In the genomic region with DNA sequence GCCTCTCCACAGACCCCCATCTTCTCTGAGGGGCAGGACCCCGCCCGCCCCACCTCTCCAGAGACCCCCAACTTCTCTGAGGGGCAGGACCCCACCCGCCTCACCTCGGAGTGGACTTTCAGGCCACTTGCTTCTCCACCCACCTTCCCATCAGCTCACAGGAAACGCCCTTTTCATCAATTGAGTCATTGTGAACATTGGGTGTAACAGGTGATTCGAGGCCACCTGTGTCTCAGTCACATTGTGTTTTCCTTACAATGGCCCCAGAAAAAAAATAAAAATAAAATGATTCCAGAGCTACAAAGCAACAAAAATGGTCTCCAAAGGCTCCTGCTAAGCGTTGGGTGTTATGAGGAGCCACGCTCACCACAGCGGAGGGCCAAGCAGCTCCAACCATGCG, we compare ENCODE assay signal across 20 cellular contexts. TPM values are rescaled to one million over a fixed set of nuclear protein-coding genes. Genes with fewer than 3 reads are reported as not detected.
DNase-seq lines count a peak whose midpoint lies in the region; ATAC-seq and TF ChIP-seq lines count a peak whose summit lies in the region.
"Had no signal": no experiment of that assay in that cellular context is flagged by ENCODE, and none has a peak within 500 bp of the region (broad histone marks: within the 10 kb centered on the region; RNA-seq: fewer than 3 reads in every experiment).

No MANE protein-coding gene starts in this region.

- no peaks in the 10 kb centered on the region for H3K27me3 ChIP-seq in right atrium auricular region
- no peaks in the 10 kb centered on the region for H3K27me3 ChIP-seq in naive thymus-derived CD4-positive, alpha-beta T cell (ENCODE audit: control insufficient read depth in 2 of 2, insufficient read depth in 2 of 2, low read length in 2 of 2)
- H3K27me3 ChIP-seq: testis had no signal

- peaks cover 64% of the 10 kb centered on the region for H3K36me3 ChIP-seq in right atrium auricular region
- peaks cover under 1 to 77% (median 20%) of the 10 kb centered on the region in 3 experiments for H3K36me3 ChIP-seq in naive thymus-derived CD4-positive, alpha-beta T cell (ENCODE audit: control insufficient read depth in 2 of 3, insufficient read depth in 3 of 3, low read length in 3 of 3)

- no peak for TF ChIP-seq CTCF in right atrium auricular region (IDR thresholded peaks at IDR 0.05)

- ATAC-seq in left ventricle myocardium superior (peak; percentile 5), HG02852 (IDR thresholded peaks at IDR 0.05; ENCODE audit: unreplicated experiment) (no peak)
- ATAC-seq in activated T-helper 17 cell treated with anti-CD3 and anti-CD28 coated beads, Interleukin-2, amount 50 U/mL, for 72 hours (replicated peaks): peak; percentile 34
- ATAC-seq in naive thymus-derived CD4-positive, alpha-beta T cell: no peak
- ATAC-seq: HCT116, Panc1, SK-N-SH treated with all-trans-retinoic acid at 6 μM for 48 hours had no signal

- peaks cover 99% of the 10 kb centered on the region for H3K36me3 Mint-ChIP-seq in activated T-helper 17 cell treated with anti-CD3 and anti-CD28 coated beads, Interleukin-2, amount 50 U/mL, for 72 hours (ENCODE audit: low read depth)
- H3K36me3 Mint-ChIP-seq in naive thymus-derived CD4-positive, alpha-beta T cell: peaks cover 9 to 43% (median 20%) of the 10 kb centered on the region in 5 donors

- H3K4me3 ChIP-seq in right atrium auricular region: no peak overlapping the region
- no peak overlapping the region for H3K4me3 ChIP-seq in naive thymus-derived CD4-positive, alpha-beta T cell (ENCODE audit: low read length)
- H3K4me3 ChIP-seq: skin epidermis, testis had no signal

- H3K9me3 Mint-ChIP-seq in activated T-helper 17 cell treated with anti-CD3 and anti-CD28 coated beads, Interleukin-2, amount 50 U/mL, for 72 hours: no peaks in the 10 kb centered on the region
- peaks cover 0 to 4% (median 0%) of the 10 kb centered on the region in 11 donors for H3K9me3 Mint-ChIP-seq in naive thymus-derived CD4-positive, alpha-beta T cell

- peaks cover 0 to 62% of the 10 kb centered on the region in 2 donors for H3K4me1 ChIP-seq in right atrium auricular region
- H3K4me1 ChIP-seq in naive thymus-derived CD4-positive, alpha-beta T cell (ENCODE audit: control insufficient read depth in 2 of 2, insufficient read depth in 2 of 2, low read length in 2 of 2): peaks cover 12 to 22% of the 10 kb centered on the region in 2 donors

- H3K27ac ChIP-seq in right atrium auricular region: peak overlapping the region in 1 of 2 donors; percentile 30
- H3K27ac ChIP-seq in naive thymus-derived CD4-positive, alpha-beta T cell (ENCODE audit: low read depth, low read length): no peak overlapping the region
- H3K27ac ChIP-seq: testis had no signal

- no peaks in the 10 kb centered on the region for H3K9me3 ChIP-seq in right atrium auricular region
- no peaks in the 10 kb centered on the region for H3K9me3 ChIP-seq in naive thymus-derived CD4-positive, alpha-beta T cell (ENCODE audit: control insufficient read depth in 2 of 3, low read length in 3 of 3)
- H3K9me3 ChIP-seq: testis had no signal

- H3K27ac Mint-ChIP-seq in activated T-helper 17 cell treated with anti-CD3 and anti-CD28 coated beads, Interleukin-2, amount 50 U/mL, for 72 hours: peak overlapping the region; percentile 81
- H3K27ac Mint-ChIP-seq in naive thymus-derived CD4-positive, alpha-beta T cell: peak overlapping the region in 7 of 9 donors; percentile 41 to 95 (median 80)

- CTCF ChIA-PET in naive thymus-derived CD4-positive, alpha-beta T cell (lab: Charles Lee): no interaction called here

- peaks cover 23% of the 10 kb centered on the region for H3K4me1 Mint-ChIP-seq in activated T-helper 17 cell treated with anti-CD3 and anti-CD28 coated beads, Interleukin-2, amount 50 U/mL, for 72 hours
- H3K4me1 Mint-ChIP-seq in naive thymus-derived CD4-positive, alpha-beta T cell: peaks cover 29 to 72% (median 63%) of the 10 kb centered on the region in 7 donors

- DNase-seq in left ventricle myocardium superior (no peak), right atrium auricular region (ENCODE audit: low spot score) (no peak), kidney glomerular epithelial cell (lab: John Stamatoyannopoulos, UW) (no peak), hypothalamus (lab: John Stamatoyannopoulos, UW) (no peak)
- DNase-seq in naive thymus-derived CD4-positive, alpha-beta T cell: no peak
- DNase-seq: caudate nucleus; effector CD8-positive, alpha-beta T cell; Karpas-422; NCI-H1092; NCI-H2107; NCI-H774; stimulated activated CD4-positive, alpha-beta T cell treated with anti-CD3 and anti-CD28 coated beads, Interleukin-4, amount 100 ng/mL, for 4 hours; stimulated activated CD8-positive, alpha-beta memory T cell treated with anti-CD3 and anti-CD28 coated beads, Interleukin-4, amount 100 ng/mL, for 48 hours; testis had no signal

- peak overlapping the region; percentile 17 for H3K4me3 Mint-ChIP-seq in activated T-helper 17 cell treated with anti-CD3 and anti-CD28 coated beads, Interleukin-2, amount 50 U/mL, for 72 hours
- peak overlapping the region in 2 of 10 donors; percentile 49 to 62 for H3K4me3 Mint-ChIP-seq in naive thymus-derived CD4-positive, alpha-beta T cell

- no peaks in the 10 kb centered on the region for H3K27me3 Mint-ChIP-seq in activated T-helper 17 cell treated with anti-CD3 and anti-CD28 coated beads, Interleukin-2, amount 50 U/mL, for 72 hours
- no peaks in the 10 kb centered on the region for H3K27me3 Mint-ChIP-seq in naive thymus-derived CD4-positive, alpha-beta T cell

- intact Hi-C loops in left ventricle myocardium superior (cut with micrococcal nuclease): no loop called here
- intact Hi-C loops in naive thymus-derived CD4-positive, alpha-beta T cell (cut with micrococcal nuclease): no loop called here

- POLR2A ChIA-PET in naive thymus-derived CD4-positive, alpha-beta T cell (lab: Charles Lee): interaction anchor here (0.8 to 1.3 kb wide), 2 partner anchors 19 to 34 kb away, joined by 3 to 4 read pairs; no protein-coding TSS in a partner anchor

RNA-seq across cellular contexts. Expression of a gene that starts 36.0 kb away (rescaled TPM):
- total RNA-seq in left ventricle myocardium superior (18.7 TPM), right atrium auricular region (10 to 100 TPM; 17.7 to 20.8 TPM)
- total RNA-seq in activated T-helper 17 cell treated with anti-CD3 and anti-CD28 coated beads, Interleukin-2, amount 50 U/mL, for 72 hours: 10 to 100 TPM; 43.4 to 43.8 TPM
- 100 to 1,000 TPM in 2 of 5 experiments, 10 to 100 TPM in 3; 50.0 to 130 (median 87.7) TPM for total RNA-seq in naive thymus-derived CD4-positive, alpha-beta T cell
- 1 to 10 TPM; 2.8 to 3.4 TPM for polyA plus RNA-seq in naive thymus-derived CD4-positive, alpha-beta T cell

Comparison
In these comparisons a context has a peak if more than half of its experiments do, and no peak if none do; other contexts are left out.
1. ATAC-seq: peak in left ventricle myocardium superior (single experiment) and activated T-helper 17 cell treated with anti-CD3 and anti-CD28 coated beads, Interleukin-2, amount 50 U/mL, for 72 hours (single experiment); none in naive thymus-derived CD4-positive, alpha-beta T cell (single experiment) and HG02852 (single experiment).